Comparison of ENCODE assay signal across 8 cellular contexts in genomic region chr4:185142911-185143595, GRCh38. TPM values are rescaled to one million over a fixed set of nuclear protein-coding genes. Genes with fewer than 3 reads are reported as not detected.
DNase-seq lines count a peak whose midpoint lies in the region; ATAC-seq and TF ChIP-seq lines count a peak whose summit lies in the region.

Gene SLC25A4, plus strand, starts transcription at chr4:185143266. Its CDS starts 107 bp downstream, at chr4:185143373.

- H3K4me3 Mint-ChIP-seq in activated T-helper 1 cell treated with anti-CD3 and anti-CD28 coated beads, Interleukin-12 subunit alpha, Interleukin-12 subunit beta, Interleukin-2, Interleukin-4 antibody, amounts not matched to agents 30 ng/mL and 10 ng/mL and 1 ng/mL, durations not matched to agents 14 hours and 24 hours and 36 hours, result peak within 1 kb of the TSS; percentile 82
- H3K4me3 Mint-ChIP-seq in naive thymus-derived CD8-positive, alpha-beta T cell, result peak within 1 kb of the TSS; percentile 83 to 96 (median 92)

- H3K9me3 Mint-ChIP-seq in activated T-helper 1 cell treated with anti-CD3 and anti-CD28 coated beads, Interleukin-12 subunit alpha, Interleukin-12 subunit beta, Interleukin-2, Interleukin-4 antibody, amounts not matched to agents 30 ng/mL and 10 ng/mL and 1 ng/mL, durations not matched to agents 14 hours and 24 hours and 36 hours, result no peaks in the 10 kb centered on the region
- no peaks in the 10 kb centered on the region for H3K9me3 Mint-ChIP-seq in naive thymus-derived CD8-positive, alpha-beta T cell

- H3K4me1 Mint-ChIP-seq in activated T-helper 1 cell treated with anti-CD3 and anti-CD28 coated beads, Interleukin-12 subunit alpha, Interleukin-12 subunit beta, Interleukin-2, Interleukin-4 antibody, amounts not matched to agents 30 ng/mL and 10 ng/mL and 1 ng/mL, durations not matched to agents 14 hours and 24 hours and 36 hours (ENCODE audit: low read depth), result peaks cover 12% of the 10 kb centered on the region
- H3K4me1 Mint-ChIP-seq in naive thymus-derived CD8-positive, alpha-beta T cell, result peaks cover 14 to 22% (median 16%) of the 10 kb centered on the region in 4 donors

- TF ChIP-seq CTCF in Peyer's patch (IDR thresholded peaks at IDR 0.05), result peak; percentile 43 to 67 (median 59)
- TF ChIP-seq CTCF in fibroblast of lung (conservative IDR thresholded peaks at IDR 0.05 in 1 of 2, IDR thresholded peaks at IDR 0.05 in 1 of 2; ENCODE audit: low read depth in 1 of 2, low read length in 2 of 2), result peak in 1 of 2 donors; percentile 44

- intact Hi-C loops in activated T-helper 1 cell treated with anti-CD3 and anti-CD28 coated beads, Interleukin-12 subunit alpha, Interleukin-12 subunit beta, Interleukin-2, Interleukin-4 antibody, amounts not matched to agents 30 ng/mL and 10 ng/mL and 1 ng/mL, durations not matched to agents 14 hours and 24 hours and 36 hours (cut with micrococcal nuclease), result loop anchor here (1.0 to 5.0 kb wide), 7 partner anchors 22 to 496 kb away; partner anchors contain the start of genes ANKRD37, CASP3, CCDC110 and CENPU

- H2AFZ ChIP-seq in fibroblast of lung (ENCODE audit: low read length), result peak within 1 kb of the TSS; percentile 88

- H3K27ac Mint-ChIP-seq in activated T-helper 1 cell treated with anti-CD3 and anti-CD28 coated beads, Interleukin-12 subunit alpha, Interleukin-12 subunit beta, Interleukin-2, Interleukin-4 antibody, amounts not matched to agents 30 ng/mL and 10 ng/mL and 1 ng/mL, durations not matched to agents 14 hours and 24 hours and 36 hours, result no peak within 1 kb of the TSS
- H3K27ac Mint-ChIP-seq in naive thymus-derived CD8-positive, alpha-beta T cell, result peak within 1 kb of the TSS; percentile 65 to 94 (median 90)

- H3K9me3 ChIP-seq in Peyer's patch, result no peaks in the 10 kb centered on the region
- H3K9me3 ChIP-seq in fibroblast of lung (ENCODE audit: control insufficient read depth, insufficient read depth, low read depth, low read length), result no peaks in the 10 kb centered on the region

- H3K27ac ChIP-seq in Peyer's patch, result peak within 1 kb of the TSS; percentile 73 to 89 (median 76)
- H3K27ac ChIP-seq in fibroblast of lung (ENCODE audit: insufficient read depth, low read length), result no peak within 1 kb of the TSS

- H3K27me3 ChIP-seq in Peyer's patch (no peaks in the 10 kb centered on the region), fibroblast of lung (ENCODE audit: control insufficient read depth, insufficient read depth, low read length) (no peaks in the 10 kb centered on the region)

- peak; percentile 96 for ATAC-seq in GM19468 (IDR thresholded peaks at IDR 0.05; ENCODE audit: extremely low read depth, unreplicated experiment)
- ATAC-seq in naive thymus-derived CD8-positive, alpha-beta T cell, result peak; percentile 92 to 93

- H3K36me3 ChIP-seq in Peyer's patch, result no peaks in the 10 kb centered on the region
- H3K36me3 ChIP-seq in fibroblast of lung (ENCODE audit: control insufficient read depth, insufficient read depth, low read length), result no peaks in the 10 kb centered on the region

- H3K4me2 ChIP-seq in fibroblast of lung (ENCODE audit: extremely low read depth, insufficient read depth, low read length), result peak within 1 kb of the TSS; percentile 88

- TF ChIP-seq POLR2A in Peyer's patch (IDR thresholded peaks at IDR 0.05), result peak; percentile 92 to 96

- peaks cover 71% of the 10 kb centered on the region for H3K27me3 Mint-ChIP-seq in activated T-helper 1 cell treated with anti-CD3 and anti-CD28 coated beads, Interleukin-12 subunit alpha, Interleukin-12 subunit beta, Interleukin-2, Interleukin-4 antibody, amounts not matched to agents 30 ng/mL and 10 ng/mL and 1 ng/mL, durations not matched to agents 14 hours and 24 hours and 36 hours (ENCODE audit: insufficient read depth)
- H3K27me3 Mint-ChIP-seq in naive thymus-derived CD8-positive, alpha-beta T cell, result peaks cover 1 to 20% (median 6%) of the 10 kb centered on the region in 5 donors

- H3K4me1 ChIP-seq in Peyer's patch (peaks cover 0 to 9% (median 4%) of the 10 kb centered on the region in 4 donors), fibroblast of lung (ENCODE audit: control insufficient read depth, extremely low read depth, insufficient read depth, low read length) (peaks cover 4% of the 10 kb centered on the region)

- H3K4me3 ChIP-seq in Peyer's patch (peak within 1 kb of the TSS; percentile 66 to 77 (median 69)), fibroblast of lung (replicated peaks in 1 of 4; ENCODE audit: control extremely low read depth in 1 of 4, insufficient read depth in 1 of 4, low read depth in 3 of 4, low read length in 4 of 4) (peak within 1 kb of the TSS; percentile 64 to 74 (median 70))

- H4K20me1 ChIP-seq in fibroblast of lung (ENCODE audit: control insufficient read depth, extremely low read depth, insufficient read depth, low read length), result no peaks in the 10 kb centered on the region

- H3K79me2 ChIP-seq in fibroblast of lung (ENCODE audit: control insufficient read depth, insufficient read depth, low read length), result no peaks in the 10 kb centered on the region

- peak within 1 kb of the TSS; percentile 61 for H3K9ac ChIP-seq in fibroblast of lung (ENCODE audit: insufficient read depth, low read length)

- POLR2A ChIA-PET in naive thymus-derived CD8-positive, alpha-beta T cell (lab: Charles Lee), result interaction anchor here (0.5 to 2.6 kb wide), 16 partner anchors 9 to 1451 kb away, joined by 3 to 12 read pairs (median 4); partner anchors contain the start of genes ANKRD37, CENPU, IRF2 and LRP2BP

- peaks cover 1% of the 10 kb centered on the region for H3K36me3 Mint-ChIP-seq in activated T-helper 1 cell treated with anti-CD3 and anti-CD28 coated beads, Interleukin-12 subunit alpha, Interleukin-12 subunit beta, Interleukin-2, Interleukin-4 antibody, amounts not matched to agents 30 ng/mL and 10 ng/mL and 1 ng/mL, durations not matched to agents 14 hours and 24 hours and 36 hours (ENCODE audit: low read depth)
- H3K36me3 Mint-ChIP-seq in naive thymus-derived CD8-positive, alpha-beta T cell, result peaks cover 0 to 7% (median 0%) of the 10 kb centered on the region in 3 donors

- DNase-seq in D341Med (ENCODE audit: low spot score), result peak; percentile 99
- DNase-seq in HT1080 (ENCODE audit: low read depth), result peak; percentile 76
- peak; percentile 90 to 94 (median 94) for DNase-seq in Peyer's patch
- DNase-seq in activated T-helper 1 cell treated with anti-CD3 and anti-CD28 coated beads, Interleukin-12 subunit alpha, Interleukin-12 subunit beta, Interleukin-2, Interleukin-4 antibody, amounts not matched to agents 30 ng/mL and 10 ng/mL and 1 ng/mL, durations not matched to agents 14 hours and 24 hours and 36 hours (ENCODE audit: low spot score), result peak; percentile 56
- peak; percentile 65 to 71 for DNase-seq in fibroblast of lung (ENCODE audit: low read depth in 2 of 2)
- peak; percentile 84 to 94 (median 90) for DNase-seq in naive thymus-derived CD8-positive, alpha-beta T cell
- DNase-seq in stimulated activated naive CD4-positive, alpha-beta T cell treated with Interleukin-2 at 50 U/mL for 16 hours (lab: John Stamatoyannopoulos, UW), result peak; percentile 77

RNA-seq across cellular contexts. Expression of gene SLC25A4, which starts in this region (rescaled TPM):
- total RNA-seq in HT1080 (2014; rRNA removed; shearing (Covaris generic)), result 27.2 and 33.9 TPM in 2 replicates
- 17.3 and 18.7 TPM in 2 replicates for polyA plus RNA-seq in HT1080 (2015; cell fraction: cytosol; rRNA removed)
- 15.3 and 15.5 TPM in 2 replicates for polyA plus RNA-seq in HT1080 (2015; cell fraction: nucleus; rRNA removed)
- total RNA-seq in Peyer's patch (10 to 100 TPM; 17.3 to 64.4 (median 37.1) TPM), fibroblast of lung (9.0 and 11.4 TPM in 2 replicates)
- total RNA-seq in activated T-helper 1 cell treated with anti-CD3 and anti-CD28 coated beads, Interleukin-12 subunit alpha, Interleukin-12 subunit beta, Interleukin-2, Interleukin-4 antibody, amounts not matched to agents 30 ng/mL and 10 ng/mL and 1 ng/mL, durations not matched to agents 14 hours and 24 hours and 36 hours, result 2.3 and 2.7 TPM in 2 replicates
- polyA plus RNA-seq in fibroblast of lung, result 14.6 and 18.1 TPM in 2 replicates
- polyA plus RNA-seq in fibroblast of lung (2012), result 14.2 and 20.4 TPM in 2 replicates
- 6.8 and 16.5 TPM in 2 replicates for polyA minus RNA-seq in fibroblast of lung (ENCODE audit: low replicate concordance)
- 10 to 100 TPM; 11.7 to 13.2 TPM for total RNA-seq in naive thymus-derived CD8-positive, alpha-beta T cell
- 10 to 100 TPM; 11.8 to 15.8 (median 13.7) TPM for polyA plus RNA-seq in naive thymus-derived CD8-positive, alpha-beta T cell
